Comparison of ENCODE assay signal across 22 cellular contexts in genomic region chr6:25329982-25330381, GRCh38. TPM values are rescaled to one million over a fixed set of nuclear protein-coding genes. Genes with fewer than 3 reads are reported as not detected.
A peak's percentile ranks its signal among the peaks of the same experiment; 100 is the strongest.
DNase-seq lines count a peak whose midpoint lies in the region; ATAC-seq, FAIRE-seq and TF ChIP-seq lines count a peak whose summit lies in the region.
"Had no signal": no experiment of that assay in that cellular context is flagged by ENCODE, and none has a peak within 500 bp of the region (broad histone marks: within the 10 kb centered on the region; RNA-seq: fewer than 3 reads in every experiment).

No MANE protein-coding gene starts in this region.

- no peak for TF ChIP-seq CTCF in VCaP (conservative IDR thresholded peaks at IDR 0.05)
- TF ChIP-seq CTCF in psoas muscle (IDR thresholded peaks at IDR 0.05): no peak

- no peak overlapping the region for H3K4me3 ChIP-seq in psoas muscle
- H3K4me3 ChIP-seq: GM12878, K562, PC-9, SJSA1 had no signal

- no peak overlapping the region for H3K4me3 Mint-ChIP-seq in activated naive CD8-positive, alpha-beta T cell treated with anti-CD3 and anti-CD28 coated beads, Interleukin-2, amount 10 ng/mL, durations not matched to agents 7 days and 5 days
- H3K4me3 Mint-ChIP-seq in activated naive CD8-positive, alpha-beta T cell treated with anti-CD3 and anti-CD28 coated beads for 36 hours: no peak overlapping the region

- no peak for FAIRE-seq in RCC 7860 (lab: Jason Lieb, UNC)
- FAIRE-seq: A204.1, GM12878, H54 had no signal

- H3K36me3 Mint-ChIP-seq in activated naive CD8-positive, alpha-beta T cell treated with anti-CD3 and anti-CD28 coated beads, Interleukin-2, amount 10 ng/mL, durations not matched to agents 7 days and 5 days: no peaks in the 10 kb centered on the region
- H3K36me3 Mint-ChIP-seq in activated naive CD8-positive, alpha-beta T cell treated with anti-CD3 and anti-CD28 coated beads for 36 hours: no peaks in the 10 kb centered on the region
- H3K36me3 Mint-ChIP-seq: CD4-positive, CD25-positive, alpha-beta regulatory T cell had no signal

- no peaks in the 10 kb centered on the region for H3K9me3 ChIP-seq in psoas muscle
- H3K9me3 ChIP-seq: BE2C, SJSA1 had no signal

- H3K27ac Mint-ChIP-seq in activated naive CD8-positive, alpha-beta T cell treated with anti-CD3 and anti-CD28 coated beads, Interleukin-2, amount 10 ng/mL, durations not matched to agents 7 days and 5 days: peak overlapping the region; percentile 0
- no peak overlapping the region for H3K27ac Mint-ChIP-seq in activated naive CD8-positive, alpha-beta T cell treated with anti-CD3 and anti-CD28 coated beads for 36 hours
- H3K27ac Mint-ChIP-seq: CD4-positive, CD25-positive, alpha-beta regulatory T cell had no signal

- H3K27me3 ChIP-seq in psoas muscle (ENCODE audit: insufficient read depth in 3 of 3, low read length in 2 of 3): no peaks in the 10 kb centered on the region
- H3K27me3 ChIP-seq: BE2C, SJSA1 had no signal

- H3K36me3 ChIP-seq in psoas muscle (ENCODE audit: insufficient read depth in 1 of 2, low read depth in 1 of 2): no peaks in the 10 kb centered on the region
- H3K36me3 ChIP-seq: BE2C, SJSA1 had no signal

- H3K27ac ChIP-seq in VCaP (peak overlapping the region; percentile 19), psoas muscle (no peak overlapping the region)
- H3K27ac ChIP-seq: PC-9, SJSA1 had no signal

- POLR2A ChIA-PET in activated naive CD8-positive, alpha-beta T cell treated with anti-CD3 and anti-CD28 coated beads, Interleukin-2, amount 10 ng/mL, durations not matched to agents 7 days and 5 days (lab: Charles Lee): no interaction called here

- WGBS in psoas muscle, 3 donors: 89 to 95% (median 91%) methylated on average over 4 of the region's 4 CpGs

- H3K4me1 Mint-ChIP-seq in activated naive CD8-positive, alpha-beta T cell treated with anti-CD3 and anti-CD28 coated beads, Interleukin-2, amount 10 ng/mL, durations not matched to agents 7 days and 5 days: peaks cover 3% of the 10 kb centered on the region
- H3K4me1 Mint-ChIP-seq in activated naive CD8-positive, alpha-beta T cell treated with anti-CD3 and anti-CD28 coated beads for 36 hours: peaks cover 21% of the 10 kb centered on the region

- ATAC-seq in activated naive CD8-positive, alpha-beta T cell treated with anti-CD3 and anti-CD28 coated beads, Interleukin-2, amount 10 ng/mL, durations not matched to agents 7 days and 5 days (ENCODE audit: low read depth): no peak
- ATAC-seq in esophagus mucosa (peak; percentile 60), psoas muscle (no peak)
- ATAC-seq: GM12878, K562 had no signal

- no peaks in the 10 kb centered on the region for H3K9me3 Mint-ChIP-seq in activated naive CD8-positive, alpha-beta T cell treated with anti-CD3 and anti-CD28 coated beads, Interleukin-2, amount 10 ng/mL, durations not matched to agents 7 days and 5 days
- no peaks in the 10 kb centered on the region for H3K9me3 Mint-ChIP-seq in activated naive CD8-positive, alpha-beta T cell treated with anti-CD3 and anti-CD28 coated beads for 36 hours
- H3K9me3 Mint-ChIP-seq: CD4-positive, CD25-positive, alpha-beta regulatory T cell had no signal

- H3K27me3 Mint-ChIP-seq in activated naive CD8-positive, alpha-beta T cell treated with anti-CD3 and anti-CD28 coated beads, Interleukin-2, amount 10 ng/mL, durations not matched to agents 7 days and 5 days: no peaks in the 10 kb centered on the region
- no peaks in the 10 kb centered on the region for H3K27me3 Mint-ChIP-seq in activated naive CD8-positive, alpha-beta T cell treated with anti-CD3 and anti-CD28 coated beads for 36 hours

- intact Hi-C loops in psoas muscle (cut with DNase I): no loop called here

- DNase-seq in activated naive CD8-positive, alpha-beta T cell treated with anti-CD3 and anti-CD28 coated beads, Interleukin-2, amount 10 ng/mL, durations not matched to agents 7 days and 5 days: no peak
- DNase-seq in activated naive CD8-positive, alpha-beta T cell treated with anti-CD3 and anti-CD28 coated beads for 36 hours: no peak
- DNase-seq in DMS53 (lab: John Stamatoyannopoulos, UW) (no peak), psoas muscle (no peak), RCC 7860 (ENCODE audit: low spot score) (no peak)
- DNase-seq: BE2C; CD4-positive, CD25-positive, alpha-beta regulatory T cell; DMS153; GF-D8; NCI-H1105 treated with DMSO at 0.1 percent for 48 hours; NCI-H1694; NCI-H2081 treated with DMSO at 0.1 percent for 48 hours; NCI-H510A; NCI-H82; PC-9 had no signal

- H3K4me1 ChIP-seq in psoas muscle: no peaks in the 10 kb centered on the region
- H3K4me1 ChIP-seq: BE2C had no signal

RNA-seq across cellular contexts. Expression of gene CARMIL1, which starts 50.8 kb away (rescaled TPM):
- total RNA-seq in activated naive CD8-positive, alpha-beta T cell treated with anti-CD3 and anti-CD28 coated beads, Interleukin-2, amount 10 ng/mL, durations not matched to agents 7 days and 5 days: 1 to 10 TPM; 6.0 to 6.8 TPM
- total RNA-seq in activated naive CD8-positive, alpha-beta T cell treated with anti-CD3 and anti-CD28 coated beads for 36 hours: 1 to 10 TPM; 7.1 to 8.1 TPM
- total RNA-seq in esophagus mucosa (18.2 TPM), psoas muscle (1 to 10 TPM in 1 of 4 donors, under 1 TPM in 3; 0.34 to 1.0 (median 0.81) TPM)
- under 1 TPM; 0.11 to 0.83 (median 0.44) TPM for polyA plus RNA-seq in psoas muscle
